1 cellular context compared by ENCODE assay signal in genomic region chr11:57656936-57657289, GRCh38.
A peak's percentile ranks its signal among the peaks of the same experiment; 100 is the strongest.
TF ChIP-seq lines count a peak whose summit lies in the region.

No MANE protein-coding gene starts in this region.

TF ChIP-seq in GM12878, 131 proteins besides CTCF, POLR2A, EP300 and RAD21:
- 0 out of 2 replicates have a peak, but pooled peaks have one; percentile 19 for TF ChIP-seq SMAD5 (IDR thresholded peaks at IDR 0.05; ENCODE audit: low read depth)
- TF ChIP-seq SKIL (IDR thresholded peaks at IDR 0.05; ENCODE audit: low read depth, poor library complexity, severe bottlenecking), result no peak
